In the genomic region with DNA sequence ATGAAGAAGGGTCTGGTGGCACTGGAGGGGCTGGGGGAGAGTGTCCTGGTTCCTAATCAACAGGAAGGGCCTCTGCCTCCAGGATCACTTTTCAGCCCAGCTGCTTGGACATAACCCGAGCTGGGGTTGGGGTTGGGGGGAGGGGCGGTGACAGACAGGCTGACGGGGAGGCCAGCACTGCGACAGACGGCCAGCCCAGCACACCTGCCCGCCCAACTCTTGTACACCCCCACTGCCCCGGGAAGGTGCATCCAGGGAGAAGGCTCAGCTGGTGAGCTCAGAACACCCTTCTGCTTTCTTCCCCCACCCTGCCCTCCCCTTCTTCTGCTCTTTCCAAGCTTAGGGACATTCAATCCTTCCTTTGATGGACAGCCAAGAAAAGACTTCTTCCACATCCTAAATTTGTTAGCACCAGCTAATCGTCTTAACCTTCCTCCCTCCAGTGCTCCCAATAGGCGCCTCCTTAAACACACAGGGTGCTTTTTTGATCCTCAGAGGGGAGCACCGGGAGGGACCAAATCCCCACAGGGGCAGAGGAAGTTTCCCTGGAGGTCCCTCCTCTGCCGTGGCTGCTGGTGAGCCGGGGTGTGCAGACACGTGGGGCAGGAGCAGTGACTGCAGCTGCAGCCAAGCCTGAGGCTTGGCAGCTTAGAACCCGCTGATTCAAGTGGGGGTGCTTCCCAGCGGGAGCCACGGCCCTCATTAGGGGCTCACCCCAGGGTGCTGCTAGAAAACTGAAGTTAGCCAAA, we compare ENCODE assay signal across 13 cellular contexts. TPM values are rescaled to one million over a fixed set of nuclear protein-coding genes. Genes with fewer than 3 reads are reported as not detected.
A peak's percentile ranks its signal among the peaks of the same experiment; 100 is the strongest.
DNase-seq lines count a peak whose midpoint lies in the region; TF ChIP-seq lines count a peak whose summit lies in the region.
"Had no signal": no experiment of that assay in that cellular context is flagged by ENCODE, and none has a peak within 500 bp of the region (broad histone marks: within the 10 kb centered on the region; RNA-seq: fewer than 3 reads in every experiment).

No MANE protein-coding gene starts in this region.

- H3K4me3 Mint-ChIP-seq in chondrocyte (ENCODE audit: unreplicated experiment) (no peak overlapping the region), nephron progenitor cell (peak overlapping the region; percentile 75)
- H3K4me3 Mint-ChIP-seq: activated B cell treated with CpG ODN at 0.5 μM for 24 hours had no signal

- peak overlapping the region; percentile 87 for H3K4me2 ChIP-seq in BLaER1

- DNase-seq in MG63 (peak; percentile 58), chondrocyte (ENCODE audit: low spot score) (no peak), nephron progenitor cell (peak; percentile 47), activated gamma-delta T cell treated with Interleukin-2 at 50 U/mL for 16 hours (no peak), DMS153 (lab: John Stamatoyannopoulos, UW) (no peak), GF-D8 (lab: John Stamatoyannopoulos, UW) (no peak), CD1c-positive myeloid dendritic cell (ENCODE audit: extremely low spot score) (no peak)
- DNase-seq: activated B cell treated with CpG ODN at 0.5 μM for 24 hours; CD4-positive, alpha-beta memory T cell; MM.1S; NCI-H226 had no signal

- peaks cover 47% of the 10 kb centered on the region for H3K4me1 ChIP-seq in BLaER1

- H3K27me3 Mint-ChIP-seq in chondrocyte (ENCODE audit: low read depth): no peaks in the 10 kb centered on the region
- H3K27me3 Mint-ChIP-seq in nephron progenitor cell (ENCODE audit: low read depth, poor library complexity): peaks cover 22% of the 10 kb centered on the region

- H3K4me3 ChIP-seq in BLaER1 (no peak overlapping the region), MG63 (no peak overlapping the region)
- H3K4me3 ChIP-seq: lung had no signal

- no peaks in the 10 kb centered on the region for H3K9me3 ChIP-seq in BLaER1
- no peaks in the 10 kb centered on the region for H3K9me3 ChIP-seq in MG63

- no peaks in the 10 kb centered on the region for H3K27me3 ChIP-seq in BLaER1
- H3K27me3 ChIP-seq in MG63: no peaks in the 10 kb centered on the region

- H3K4me1 Mint-ChIP-seq in chondrocyte (ENCODE audit: low read depth) (peaks cover 34% of the 10 kb centered on the region), nephron progenitor cell (peaks cover 97% of the 10 kb centered on the region)
- H3K4me1 Mint-ChIP-seq: CD4-positive, alpha-beta memory T cell had no signal

- H3K36me3 ChIP-seq in BLaER1 (no peaks in the 10 kb centered on the region), MG63 (no peaks in the 10 kb centered on the region)

- H3K9me3 Mint-ChIP-seq in chondrocyte (ENCODE audit: low read depth) (no peaks in the 10 kb centered on the region), nephron progenitor cell (no peaks in the 10 kb centered on the region)
- H3K9me3 Mint-ChIP-seq: activated B cell treated with CpG ODN at 0.5 μM for 24 hours; CD4-positive, alpha-beta memory T cell had no signal

- no peak for TF ChIP-seq CTCF in chondrocyte (IDR thresholded peaks at IDR 0.05)
- no peak for TF ChIP-seq CTCF in nephron progenitor cell (IDR thresholded peaks at IDR 0.05)

- no peaks in the 10 kb centered on the region for H4K20me1 ChIP-seq in BLaER1

- no peak overlapping the region for H3K9ac ChIP-seq in BLaER1

- H3K36me3 Mint-ChIP-seq in chondrocyte (ENCODE audit: low read depth) (no peaks in the 10 kb centered on the region), nephron progenitor cell (ENCODE audit: low read depth) (no peaks in the 10 kb centered on the region)
- H3K36me3 Mint-ChIP-seq: CD4-positive, alpha-beta memory T cell had no signal

- H3K27ac ChIP-seq in BLaER1: peak overlapping the region; percentile 48

- H3K27ac Mint-ChIP-seq in chondrocyte (ENCODE audit: unreplicated experiment) (peak overlapping the region; percentile 74), nephron progenitor cell (peak overlapping the region; percentile 54)
- H3K27ac Mint-ChIP-seq: activated B cell treated with CpG ODN at 0.5 μM for 24 hours; CD4-positive, alpha-beta memory T cell had no signal

RNA-seq across cellular contexts. Expression of gene COL13A1, which starts 44.7 kb away (rescaled TPM):
- total RNA-seq in MG63 (2014; rRNA removed; shearing (Covaris generic); ENCODE audit: low replicate concordance): 8.6 and 9.1 TPM in 2 replicates
- total RNA-seq in chondrocyte: 25.6 to 52.1 TPM (median 27.5 TPM) in 3 replicates
- total RNA-seq: activated B cell treated with CpG ODN at 0.5 μM for 24 hours; CD4-positive, alpha-beta memory T cell had no signal

Comparison
In these comparisons a context has a peak if more than half of its experiments do, and no peak if none do; other contexts are left out.
1. DNase-seq: peak in MG63 (single experiment) and nephron progenitor cell (single experiment); none in chondrocyte (single experiment), activated gamma-delta T cell treated with Interleukin-2 at 50 U/mL for 16 hours (single experiment), DMS153 (single experiment), GF-D8 (single experiment) and CD1c-positive myeloid dendritic cell (single experiment).